Comparison of ENCODE assay signal across 8 cellular contexts in genomic region chr10:63766766-63767505, GRCh38.
DNase-seq lines count a peak whose midpoint lies in the region; ATAC-seq lines count a peak whose summit lies in the region.
"Had no signal": no experiment of that assay in that cellular context is flagged by ENCODE, and none has a peak within 500 bp of the region (broad histone marks: within the 10 kb centered on the region; RNA-seq: fewer than 3 reads in every experiment).

No MANE protein-coding gene starts in this region.

- H3K36me3 ChIP-seq in HUES64 (ENCODE audit: insufficient read depth, low read length), result no peaks in the 10 kb centered on the region

- no peak overlapping the region for H3K27ac Mint-ChIP-seq in stimulated activated effector memory CD8-positive, alpha-beta T cell treated with anti-CD3 and anti-CD28 coated beads, Interleukin-12 subunit alpha, Interleukin-12 subunit beta, amount 100 ng/mL, for 72 hours
- H3K27ac Mint-ChIP-seq: naive thymus-derived CD4-positive, alpha-beta T cell had no signal

- H3K4me3 Mint-ChIP-seq in stimulated activated effector memory CD8-positive, alpha-beta T cell treated with anti-CD3 and anti-CD28 coated beads, Interleukin-12 subunit alpha, Interleukin-12 subunit beta, amount 100 ng/mL, for 72 hours, result no peak overlapping the region
- H3K4me3 Mint-ChIP-seq: naive thymus-derived CD4-positive, alpha-beta T cell had no signal

- H3K4me1 Mint-ChIP-seq in stimulated activated effector memory CD8-positive, alpha-beta T cell treated with anti-CD3 and anti-CD28 coated beads, Interleukin-12 subunit alpha, Interleukin-12 subunit beta, amount 100 ng/mL, for 72 hours, result no peaks in the 10 kb centered on the region
- H3K4me1 Mint-ChIP-seq: naive thymus-derived CD4-positive, alpha-beta T cell had no signal

- H3K4me3 ChIP-seq in HUES64 (ENCODE audit: low read length), result no peak overlapping the region

- ATAC-seq in stimulated activated effector memory CD8-positive, alpha-beta T cell treated with anti-CD3 and anti-CD28 coated beads, Interleukin-12 subunit alpha, Interleukin-12 subunit beta, amount 100 ng/mL, for 72 hours, result no peak
- ATAC-seq: naive thymus-derived CD4-positive, alpha-beta T cell had no signal

- no peaks in the 10 kb centered on the region for H3K27me3 ChIP-seq in HUES64 (ENCODE audit: insufficient read depth, low read length)

- no peaks in the 10 kb centered on the region for H3K9me3 Mint-ChIP-seq in stimulated activated effector memory CD8-positive, alpha-beta T cell treated with anti-CD3 and anti-CD28 coated beads, Interleukin-12 subunit alpha, Interleukin-12 subunit beta, amount 100 ng/mL, for 72 hours
- H3K9me3 Mint-ChIP-seq: naive thymus-derived CD4-positive, alpha-beta T cell had no signal

- H3K9ac ChIP-seq in HUES64 (ENCODE audit: low read depth, low read length), result no peak overlapping the region

- 69% methylated on average over 4 of the region's 4 CpGs for WGBS in HUES64

- DNase-seq in caudate nucleus (lab: John Stamatoyannopoulos, UW) (peak in 25 of 61 donors; percentile 2 to 79 (median 11)), left kidney (ENCODE audit: low read depth, low spot score) (peak; percentile 81), superior temporal gyrus (ENCODE audit: extremely low spot score) (peak; percentile 53), COLO668 (lab: John Stamatoyannopoulos, UW; ENCODE audit: unreplicated experiment) (no peak), SKM-1 (lab: John Stamatoyannopoulos, UW; ENCODE audit: unreplicated experiment) (no peak)
- no peak for DNase-seq in stimulated activated effector memory CD8-positive, alpha-beta T cell treated with anti-CD3 and anti-CD28 coated beads, Interleukin-12 subunit alpha, Interleukin-12 subunit beta, amount 100 ng/mL, for 72 hours (ENCODE audit: low spot score in 2 of 2)
- DNase-seq: naive thymus-derived CD4-positive, alpha-beta T cell had no signal

- no peaks in the 10 kb centered on the region for H3K36me3 Mint-ChIP-seq in stimulated activated effector memory CD8-positive, alpha-beta T cell treated with anti-CD3 and anti-CD28 coated beads, Interleukin-12 subunit alpha, Interleukin-12 subunit beta, amount 100 ng/mL, for 72 hours
- H3K36me3 Mint-ChIP-seq: naive thymus-derived CD4-positive, alpha-beta T cell had no signal

- H3K4me1 ChIP-seq in HUES64 (ENCODE audit: insufficient read depth, low read length), result peaks cover 12% of the 10 kb centered on the region

- H3K27ac ChIP-seq in HUES64 (ENCODE audit: low read depth, low read length) (0 out of 2 replicates have a peak overlapping the region, but pooled peaks have one; percentile 10), caudate nucleus (ENCODE audit: low read depth, low read length) (peak overlapping the region; percentile 68)

- no peaks in the 10 kb centered on the region for H3K9me3 ChIP-seq in HUES64 (ENCODE audit: insufficient read depth, low read depth, low read length)

Comparison
In these comparisons a context has a peak if more than half of its experiments do, and no peak if none do; other contexts are left out.
1. DNase-seq: peak in left kidney (single experiment) and superior temporal gyrus (single experiment); none in COLO668 (single experiment), stimulated activated effector memory CD8-positive, alpha-beta T cell treated with anti-CD3 and anti-CD28 coated beads, Interleukin-12 subunit alpha, Interleukin-12 subunit beta, amount 100 ng/mL, for 72 hours (0 of 2) and SKM-1 (single experiment).